In the genomic region with DNA sequence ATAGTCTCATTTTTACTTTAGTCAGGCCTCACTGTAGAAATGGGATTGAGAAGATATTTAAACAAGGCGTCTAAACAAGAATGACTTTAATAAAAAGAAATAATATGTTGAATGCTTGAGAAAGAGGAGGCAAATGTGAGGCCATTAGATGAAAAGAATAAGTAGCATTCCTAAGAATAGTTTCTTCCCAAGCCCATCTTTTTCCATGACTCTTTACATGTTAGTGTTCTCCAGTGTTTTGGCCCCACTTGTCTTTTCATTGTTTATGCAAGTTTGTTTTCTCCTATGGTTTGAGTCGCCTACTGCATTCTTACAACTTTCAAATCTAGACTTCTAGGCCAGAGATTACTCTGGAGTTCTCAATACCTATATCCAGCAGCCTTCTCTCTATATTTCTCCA, we compare ENCODE assay signal across 18 cellular contexts. TPM values are rescaled to one million over a fixed set of nuclear protein-coding genes. Genes with fewer than 3 reads are reported as not detected.
DNase-seq lines count a peak whose midpoint lies in the region; ATAC-seq and TF ChIP-seq lines count a peak whose summit lies in the region.
"Had no signal": no experiment of that assay in that cellular context is flagged by ENCODE, and none has a peak within 500 bp of the region (broad histone marks: within the 10 kb centered on the region; RNA-seq: fewer than 3 reads in every experiment).

No MANE protein-coding gene starts in this region.

- peaks cover 16% of the 10 kb centered on the region; the same call in 1 of the 2 replicates for H3K36me3 ChIP-seq in GM23248 (ENCODE audit: low read depth)
- H3K36me3 ChIP-seq in gastroesophageal sphincter, result no peaks in the 10 kb centered on the region
- H3K36me3 ChIP-seq in smooth muscle cell (ENCODE audit: low read depth), result no peaks in the 10 kb centered on the region
- H3K36me3 ChIP-seq: tibial artery had no signal

- DNase-seq in GM23248 (no peak), smooth muscle cell (lab: John Stamatoyannopoulos, UW; ENCODE audit: unreplicated experiment) (no peak), T-helper 1 cell (no peak), DMS 273 treated with DMSO at 0.1 percent for 48 hours (lab: John Stamatoyannopoulos, UW) (no peak)
- no peak for DNase-seq in activated CD4-positive, alpha-beta T cell treated with anti-CD3 and anti-CD28 coated beads for 4 hours
- DNase-seq: activated CD4-positive, alpha-beta T cell treated with anti-CD3 and anti-CD28 coated beads for 48 hours; activated naive CD8-positive, alpha-beta T cell treated with anti-CD3 and anti-CD28 coated beads, Interleukin-2, amount 10 ng/mL, durations not matched to agents 7 days and 5 days; hypothalamus; naive B cell; NCI-H1417 treated with DMSO at 0.1 percent for 48 hours; stimulated activated naive CD8-positive, alpha-beta T cell treated with anti-CD3 and anti-CD28 coated beads, Interleukin-15, Interleukin-2, amounts not matched to agents 100 U/mL and 50 U/mL, for 24 hours; tibial artery had no signal

- H3K36me3 Mint-ChIP-seq in activated T-helper 17 cell treated with anti-CD3 and anti-CD28 coated beads, Interleukin-2, amount 50 U/mL, for 72 hours (ENCODE audit: low read depth), result peaks cover 18% of the 10 kb centered on the region

- 98% methylated on average over 2 of the region's 2 CpGs for WGBS in GM23248 (ENCODE audit: low coverage in 1 of 2, low lambda C conversion rate in 2 of 2, missing lambda C conversion rate in 2 of 2), 2 experiments
- WGBS in gastroesophageal sphincter (ENCODE audit: low coverage in 1 of 2), 2 donors, result 70 to 79% methylated on average over 2 of the region's 2 CpGs
- 91% methylated on average over 2 of the region's 2 CpGs for WGBS in smooth muscle cell (ENCODE audit: low lambda C conversion rate)

- peaks cover 18% of the 10 kb centered on the region; the same call in 1 of the 2 replicates for H4K20me1 ChIP-seq in GM23248 (ENCODE audit: insufficient read depth)
- H4K20me1 ChIP-seq in smooth muscle cell (ENCODE audit: low read depth), result peaks cover 92% of the 10 kb centered on the region

- H3K4me2 ChIP-seq in GM23248 (ENCODE audit: unreplicated experiment) (no peak overlapping the region), smooth muscle cell (peak overlapping the region; percentile 51)

- TF ChIP-seq POLR2A in gastroesophageal sphincter (IDR thresholded peaks at IDR 0.05), result no peak

- no peak overlapping the region for H3K4me3 Mint-ChIP-seq in activated T-helper 17 cell treated with anti-CD3 and anti-CD28 coated beads, Interleukin-2, amount 50 U/mL, for 72 hours
- H3K4me3 Mint-ChIP-seq: activated naive CD8-positive, alpha-beta T cell treated with anti-CD3 and anti-CD28 coated beads, Interleukin-2, amount 10 ng/mL, durations not matched to agents 7 days and 5 days; brain; dendritic cell treated with granulocyte-macrophage colony-stimulating factor and Interleukin-4, amounts not matched to agents 40 ng/mL and 50 ng/mL, for 4 days; naive B cell had no signal

- H3K4me3 ChIP-seq in GM23248 (no peak overlapping the region), gastroesophageal sphincter (no peak overlapping the region), smooth muscle cell (no peak overlapping the region)
- H3K4me3 ChIP-seq: tibial artery had no signal

- H3K9me2 ChIP-seq in GM23248 (ENCODE audit: insufficient read depth), result no peaks in the 10 kb centered on the region

- H3F3A ChIP-seq in GM23248 (ENCODE audit: insufficient read depth) (peaks cover 77% of the 10 kb centered on the region), smooth muscle cell (ENCODE audit: low read depth) (peaks cover 24% of the 10 kb centered on the region)

- H3K4me1 ChIP-seq in GM23248 (ENCODE audit: insufficient read depth), result peaks cover 72% of the 10 kb centered on the region
- peaks cover 23 to 74% (median 24%) of the 10 kb centered on the region in 3 donors for H3K4me1 ChIP-seq in gastroesophageal sphincter
- H3K4me1 ChIP-seq in smooth muscle cell (ENCODE audit: low read depth), result peaks cover 47% of the 10 kb centered on the region

- H3K9me3 ChIP-seq in GM23248 (ENCODE audit: low read depth) (no peaks in the 10 kb centered on the region), gastroesophageal sphincter (no peaks in the 10 kb centered on the region), smooth muscle cell (replicated peaks; ENCODE audit: low read depth) (no peaks in the 10 kb centered on the region)
- H3K9me3 ChIP-seq: tibial artery had no signal

- H3K9ac ChIP-seq in GM23248, result no peak overlapping the region
- H3K9ac ChIP-seq in smooth muscle cell (ENCODE audit: low read depth), result no peak overlapping the region
- H3K9ac ChIP-seq: parathyroid adenoma had no signal

- no peaks in the 10 kb centered on the region for H3K9me3 Mint-ChIP-seq in activated T-helper 17 cell treated with anti-CD3 and anti-CD28 coated beads, Interleukin-2, amount 50 U/mL, for 72 hours
- H3K9me3 Mint-ChIP-seq: activated naive CD8-positive, alpha-beta T cell treated with anti-CD3 and anti-CD28 coated beads, Interleukin-2, amount 10 ng/mL, durations not matched to agents 7 days and 5 days; brain; dendritic cell treated with granulocyte-macrophage colony-stimulating factor and Interleukin-4, amounts not matched to agents 40 ng/mL and 50 ng/mL, for 4 days; naive B cell had no signal

- H3K27ac Mint-ChIP-seq in activated T-helper 17 cell treated with anti-CD3 and anti-CD28 coated beads, Interleukin-2, amount 50 U/mL, for 72 hours, result peak overlapping the region; percentile 32
- H3K27ac Mint-ChIP-seq: activated naive CD8-positive, alpha-beta T cell treated with anti-CD3 and anti-CD28 coated beads, Interleukin-2, amount 10 ng/mL, durations not matched to agents 7 days and 5 days; dendritic cell treated with granulocyte-macrophage colony-stimulating factor and Interleukin-4, amounts not matched to agents 40 ng/mL and 50 ng/mL, for 4 days had no signal

- H3K27ac ChIP-seq in GM23248, result 0 out of 2 replicates have a peak overlapping the region, but pooled peaks have one; percentile 1
- H3K27ac ChIP-seq in gastroesophageal sphincter, result peak overlapping the region in 3 of 4 donors; percentile 43 to 52 (median 44)
- H3K27ac ChIP-seq in smooth muscle cell (ENCODE audit: low read depth), result peak overlapping the region; percentile 70
- H3K27ac ChIP-seq: parathyroid adenoma, tibial artery had no signal

- ATAC-seq in activated T-helper 17 cell treated with anti-CD3 and anti-CD28 coated beads, Interleukin-2, amount 50 U/mL, for 72 hours (replicated peaks), result no peak
- ATAC-seq in gastroesophageal sphincter, result no peak
- ATAC-seq: HepG2; stimulated activated naive CD8-positive, alpha-beta T cell treated with anti-CD3 and anti-CD28 coated beads, Interleukin-15, Interleukin-2, amounts not matched to agents 100 U/mL and 50 U/mL, for 24 hours had no signal

- H3K27me3 ChIP-seq in GM23248 (replicated peaks; ENCODE audit: insufficient read depth), result no peaks in the 10 kb centered on the region
- no peaks in the 10 kb centered on the region for H3K27me3 ChIP-seq in gastroesophageal sphincter
- no peaks in the 10 kb centered on the region for H3K27me3 ChIP-seq in smooth muscle cell (ENCODE audit: low read depth)
- H3K27me3 ChIP-seq: tibial artery had no signal

- H2AFZ ChIP-seq in GM23248, result no peak overlapping the region
- H2AFZ ChIP-seq in smooth muscle cell (ENCODE audit: low read depth), result no peak overlapping the region
- H2AFZ ChIP-seq: parathyroid adenoma had no signal

- no peak for TF ChIP-seq CTCF in gastroesophageal sphincter (IDR thresholded peaks at IDR 0.05)
- no peak for TF ChIP-seq CTCF in smooth muscle cell (IDR thresholded peaks at IDR 0.05; ENCODE audit: borderline replicate concordance, insufficient read depth, poor library complexity, severe bottlenecking)

- H3K4me1 Mint-ChIP-seq in activated T-helper 17 cell treated with anti-CD3 and anti-CD28 coated beads, Interleukin-2, amount 50 U/mL, for 72 hours, result peaks cover 32% of the 10 kb centered on the region

- in situ Hi-C loops in GM23248 (cut with MboI), result no loop called here

- TF ChIP-seq EP300 in gastroesophageal sphincter (IDR thresholded peaks at IDR 0.05), result no peak

- no peaks in the 10 kb centered on the region for H3K27me3 Mint-ChIP-seq in activated T-helper 17 cell treated with anti-CD3 and anti-CD28 coated beads, Interleukin-2, amount 50 U/mL, for 72 hours
- H3K27me3 Mint-ChIP-seq: activated naive CD8-positive, alpha-beta T cell treated with anti-CD3 and anti-CD28 coated beads, Interleukin-2, amount 10 ng/mL, durations not matched to agents 7 days and 5 days; brain; dendritic cell treated with granulocyte-macrophage colony-stimulating factor and Interleukin-4, amounts not matched to agents 40 ng/mL and 50 ng/mL, for 4 days; naive B cell had no signal

- H3K79me2 ChIP-seq in GM23248 (ENCODE audit: insufficient read depth) (peaks cover 85% of the 10 kb centered on the region), smooth muscle cell (ENCODE audit: low read depth) (peaks cover 91% of the 10 kb centered on the region)

RNA-seq across cellular contexts. Expression of a gene that starts 39.0 kb away (rescaled TPM):
- total RNA-seq in GM23248 (2014; rRNA removed; shearing (Covaris generic)), result 9.1 and 11.5 TPM in 2 replicates
- 27.3 and 27.5 TPM in 2 replicates for polyA plus RNA-seq in GM23248 (2016; fragmentation: Nextera tagmentation; extraction: Ambion mirVana)
- 10 to 100 TPM; 13.9 to 14.6 TPM for total RNA-seq in activated T-helper 17 cell treated with anti-CD3 and anti-CD28 coated beads, Interleukin-2, amount 50 U/mL, for 72 hours
- 10 to 100 TPM; 15.4 to 30.0 (median 26.0) TPM for total RNA-seq in gastroesophageal sphincter
- 37.0 and 43.5 TPM in 2 replicates for total RNA-seq in smooth muscle cell
- 31.7 and 36.1 TPM in 2 replicates for polyA plus RNA-seq in smooth muscle cell

Comparison
In these comparisons a context has a peak if more than half of its experiments do, and no peak if none do; other contexts are left out.
1. H3K27ac ChIP-seq: peak in every context shown above with its lines; median percentile 70 in smooth muscle cell; 44 in gastroesophageal sphincter; 1 in GM23248.